Comparison of ENCODE assay signal across 1 cellular context in the genomic region with DNA sequence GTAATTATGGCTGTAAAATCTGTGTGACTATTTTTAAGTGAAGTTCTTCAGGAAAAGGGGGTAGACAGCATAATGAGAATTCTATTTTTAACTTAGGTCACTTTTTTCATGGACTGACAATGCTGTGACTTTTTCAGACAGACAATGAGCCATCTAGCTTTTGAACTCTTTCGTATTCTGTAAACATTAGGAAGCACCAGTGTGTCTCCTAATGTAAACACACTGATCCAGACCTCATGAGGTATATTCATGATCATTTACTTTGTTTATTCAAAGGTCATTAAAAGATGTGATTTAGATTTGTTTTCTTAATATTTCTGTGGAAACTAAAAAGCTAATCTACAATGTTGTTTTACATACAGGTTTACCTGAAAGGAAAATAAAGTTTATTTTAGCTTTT.
A peak's percentile ranks its signal among the peaks of the same experiment; 100 is the strongest.
TF ChIP-seq lines count a peak whose summit lies in the region.

No MANE protein-coding gene starts in this region.

TF ChIP-seq in HepG2, 621 proteins besides CTCF, POLR2A, EP300 and RAD21 (continued from another document and continues in another):
- TF ChIP-seq AHDC1 (CRISPR knock-in tag; IDR thresholded peaks at IDR 0.05; ENCODE audit: borderline replicate concordance) (peak; percentile 98), NFIC (IDR thresholded peaks at IDR 0.05; ENCODE audit: low read length) (peak; percentile 83), HNF4A (CRISPR knock-in tag; IDR thresholded peaks at IDR 0.05) (peak; percentile 75), NCOA2 (CRISPR knock-in tag; IDR thresholded peaks at IDR 0.05) (peak; percentile 87), SOX13 (IDR thresholded peaks at IDR 0.05) (peak; percentile 89), SOX13 (CRISPR knock-in tag; conservative IDR thresholded peaks at IDR 0.05 in 1 of 2, IDR thresholded peaks at IDR 0.05 in 1 of 2) (peak in 1 of 2 experiments; percentile 99; a peak in 2 of 4 replicates), ZNF138 (CRISPR knock-in tag; IDR thresholded peaks at IDR 0.05; ENCODE audit: low read depth) (no peak), SKIL (CRISPR knock-in tag; IDR thresholded peaks at IDR 0.05; ENCODE audit: borderline replicate concordance) (peak; percentile 46; the same call in 1 of the 2 replicates), TBX3 (IDR thresholded peaks at IDR 0.05; ENCODE audit: borderline replicate concordance) (peak; percentile 29; the same call in 1 of the 2 replicates), ZNF503 (CRISPR knock-in tag; IDR thresholded peaks at IDR 0.05) (peak; percentile 87), FOXA1 (IDR thresholded peaks at IDR 0.05) (peak; percentile 79; the same call in 1 of the 2 replicates), FOXA1 (CRISPR knock-in tag; IDR thresholded peaks at IDR 0.05) (peak; percentile 94), FOXP4 (CRISPR knock-in tag; IDR thresholded peaks at IDR 0.05) (peak; percentile 88), MIER3 (CRISPR knock-in tag; IDR thresholded peaks at IDR 0.05; ENCODE audit: borderline replicate concordance) (peak; percentile 71; the same call in 1 of the 2 replicates), ZNF878 (CRISPR knock-in tag; IDR thresholded peaks at IDR 0.05) (peak; percentile 23; the same call in 1 of the 2 replicates), ZGPAT (CRISPR knock-in tag; IDR thresholded peaks at IDR 0.05) (peak; percentile 86), ZNF609 (CRISPR knock-in tag; IDR thresholded peaks at IDR 0.05; ENCODE audit: borderline replicate concordance) (peak; percentile 72; the same call in 1 of the 2 replicates), SMYD3 (CRISPR knock-in tag; IDR thresholded peaks at IDR 0.05) (peak; percentile 43; the same call in 1 of the 2 replicates), ZNF331 (CRISPR knock-in tag; IDR thresholded peaks at IDR 0.05) (peak; percentile 44; the same call in 1 of the 2 replicates), SKI (IDR thresholded peaks at IDR 0.05; ENCODE audit: partially characterized antibody) (peak; percentile 88)
- TF ChIP-seq, protein P1, sequence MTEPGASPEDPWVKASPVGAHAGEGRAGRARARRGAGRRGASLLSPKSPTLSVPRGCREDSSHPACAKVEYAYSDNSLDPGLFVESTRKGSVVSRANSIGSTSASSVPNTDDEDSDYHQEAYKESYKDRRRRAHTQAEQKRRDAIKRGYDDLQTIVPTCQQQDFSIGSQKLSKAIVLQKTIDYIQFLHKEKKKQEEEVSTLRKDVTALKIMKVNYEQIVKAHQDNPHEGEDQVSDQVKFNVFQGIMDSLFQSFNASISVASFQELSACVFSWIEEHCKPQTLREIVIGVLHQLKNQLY (CRISPR knock-in tag; IDR thresholded peaks at IDR 0.05) = peak; percentile 97
- TF ChIP-seq, protein P2, sequence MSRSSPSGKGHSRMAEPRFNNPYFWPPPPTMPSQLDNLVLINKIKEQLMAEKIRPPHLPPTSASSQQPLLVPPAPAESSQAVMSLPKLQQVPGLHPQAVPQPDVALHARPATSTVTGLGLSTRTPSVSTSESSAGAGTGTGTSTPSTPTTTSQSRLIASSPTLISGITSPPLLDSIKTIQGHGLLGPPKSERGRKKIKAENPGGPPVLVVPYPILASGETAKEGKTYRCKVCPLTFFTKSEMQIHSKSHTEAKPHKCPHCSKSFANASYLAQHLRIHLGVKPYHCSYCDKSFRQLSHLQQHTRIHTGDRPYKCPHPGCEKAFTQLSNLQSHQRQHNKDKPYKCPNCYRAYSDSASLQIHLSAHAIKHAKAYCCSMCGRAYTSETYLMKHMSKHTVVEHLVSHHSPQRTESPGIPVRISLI (CRISPR knock-in tag; IDR thresholded peaks at IDR 0.05; ENCODE audit: borderline replicate concordance) = peak; percentile 84
- TF ChIP-seq, protein P3, sequence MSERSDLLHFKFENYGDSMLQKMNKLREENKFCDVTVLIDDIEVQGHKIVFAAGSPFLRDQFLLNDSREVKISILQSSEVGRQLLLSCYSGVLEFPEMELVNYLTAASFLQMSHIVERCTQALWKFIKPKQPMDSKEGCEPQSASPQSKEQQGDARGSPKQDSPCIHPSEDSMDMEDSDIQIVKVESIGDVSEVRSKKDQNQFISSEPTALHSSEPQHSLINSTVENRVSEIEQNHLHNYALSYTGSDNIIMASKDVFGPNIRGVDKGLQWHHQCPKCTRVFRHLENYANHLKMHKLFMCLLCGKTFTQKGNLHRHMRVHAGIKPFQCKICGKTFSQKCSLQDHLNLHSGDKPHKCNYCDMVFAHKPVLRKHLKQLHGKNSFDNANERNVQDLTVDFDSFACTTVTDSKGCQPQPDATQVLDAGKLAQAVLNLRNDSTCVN (CRISPR knock-in tag; IDR thresholded peaks at IDR 0.05; ENCODE audit: borderline replicate concordance) = no peak
- TF ChIP-seq, protein P4, sequence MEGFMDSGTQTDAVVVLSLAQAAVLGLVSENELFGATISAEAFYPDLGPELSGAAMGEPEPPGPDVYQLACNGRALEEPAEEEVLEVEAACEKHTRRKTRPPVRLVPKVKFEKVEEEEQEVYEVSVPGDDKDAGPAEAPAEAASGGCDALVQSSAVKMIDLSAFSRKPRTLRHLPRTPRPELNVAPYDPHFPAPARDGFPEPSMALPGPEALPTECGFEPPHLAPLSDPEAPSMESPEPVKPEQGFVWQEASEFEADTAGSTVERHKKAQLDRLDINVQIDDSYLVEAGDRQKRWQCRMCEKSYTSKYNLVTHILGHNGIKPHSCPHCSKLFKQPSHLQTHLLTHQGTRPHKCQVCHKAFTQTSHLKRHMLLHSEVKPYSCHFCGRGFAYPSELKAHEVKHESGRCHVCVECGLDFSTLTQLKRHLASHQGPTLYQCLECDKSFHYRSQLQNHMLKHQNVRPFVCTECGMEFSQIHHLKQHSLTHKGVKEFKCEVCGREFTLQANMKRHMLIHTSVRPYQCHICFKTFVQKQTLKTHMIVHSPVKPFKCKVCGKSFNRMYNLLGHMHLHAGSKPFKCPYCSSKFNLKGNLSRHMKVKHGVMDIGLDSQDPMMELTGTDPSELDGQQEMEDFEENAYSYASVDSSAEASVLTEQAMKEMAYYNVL (CRISPR knock-in tag; IDR thresholded peaks at IDR 0.05; ENCODE audit: borderline replicate concordance) = peak; percentile 100
